1 cellular context compared by ENCODE assay signal in the genomic region with DNA sequence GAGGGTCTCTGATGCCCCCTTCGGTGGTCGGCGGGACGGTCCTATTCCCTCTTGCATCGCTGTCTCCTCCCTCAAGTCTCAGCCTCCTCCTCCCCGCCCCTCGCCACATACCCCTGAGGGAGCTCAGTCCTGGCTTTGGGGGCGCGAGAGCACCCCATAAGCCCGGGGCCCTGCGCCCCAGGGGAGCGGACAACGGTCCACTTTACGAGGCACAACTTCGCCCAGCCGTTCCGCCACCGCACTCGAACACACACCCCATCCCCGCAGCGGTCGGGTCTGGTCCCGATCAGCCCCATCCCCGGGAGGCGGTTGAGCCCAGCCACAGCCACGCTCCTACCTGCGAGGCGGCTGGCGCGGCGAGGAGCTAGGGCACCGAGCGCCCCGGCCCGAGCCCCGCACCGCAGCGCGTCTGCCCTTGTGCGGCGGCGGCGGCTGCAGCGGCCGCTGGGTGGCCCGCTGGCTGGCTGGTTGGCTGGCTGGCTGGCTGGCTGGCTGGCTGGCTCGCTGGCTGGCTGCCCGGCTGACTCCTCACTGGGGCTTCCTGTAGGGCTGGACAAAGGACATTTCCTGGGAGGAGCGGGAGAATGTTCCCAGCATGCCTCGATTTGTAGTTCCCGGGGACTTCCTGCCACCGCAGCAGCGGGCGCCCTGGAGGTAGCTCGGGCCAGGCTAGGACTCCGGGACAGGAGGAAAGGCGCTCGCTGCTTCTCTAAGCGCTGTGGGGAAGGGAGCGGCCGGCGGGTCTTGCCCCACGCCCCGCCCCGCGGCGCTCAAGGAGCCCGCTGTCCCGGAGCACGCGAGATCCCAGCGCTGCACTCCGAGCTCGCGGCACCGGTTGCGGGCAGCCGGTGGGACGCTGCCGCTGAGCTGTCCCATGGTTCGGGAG.
TF ChIP-seq lines count a peak whose summit lies in the region.

Gene ZNF697 (minus strand): TSS at position 533 of the 886 bp plus-strand sequence. CDS start 22,166 bp downstream, outside the sequence.

TF ChIP-seq in K562, 482 proteins besides CTCF, POLR2A, EP300 and RAD21 (continued from another document and continues in another):
- no peak for TF ChIP-seq PML (IDR thresholded peaks at IDR 0.05; ENCODE audit: low read length)
- peak; percentile 49; the same call in 1 of the 2 replicates for TF ChIP-seq ETV5 (CRISPR knock-in tag; IDR thresholded peaks at IDR 0.05; ENCODE audit: low read depth)
- TF ChIP-seq, protein P1, sequence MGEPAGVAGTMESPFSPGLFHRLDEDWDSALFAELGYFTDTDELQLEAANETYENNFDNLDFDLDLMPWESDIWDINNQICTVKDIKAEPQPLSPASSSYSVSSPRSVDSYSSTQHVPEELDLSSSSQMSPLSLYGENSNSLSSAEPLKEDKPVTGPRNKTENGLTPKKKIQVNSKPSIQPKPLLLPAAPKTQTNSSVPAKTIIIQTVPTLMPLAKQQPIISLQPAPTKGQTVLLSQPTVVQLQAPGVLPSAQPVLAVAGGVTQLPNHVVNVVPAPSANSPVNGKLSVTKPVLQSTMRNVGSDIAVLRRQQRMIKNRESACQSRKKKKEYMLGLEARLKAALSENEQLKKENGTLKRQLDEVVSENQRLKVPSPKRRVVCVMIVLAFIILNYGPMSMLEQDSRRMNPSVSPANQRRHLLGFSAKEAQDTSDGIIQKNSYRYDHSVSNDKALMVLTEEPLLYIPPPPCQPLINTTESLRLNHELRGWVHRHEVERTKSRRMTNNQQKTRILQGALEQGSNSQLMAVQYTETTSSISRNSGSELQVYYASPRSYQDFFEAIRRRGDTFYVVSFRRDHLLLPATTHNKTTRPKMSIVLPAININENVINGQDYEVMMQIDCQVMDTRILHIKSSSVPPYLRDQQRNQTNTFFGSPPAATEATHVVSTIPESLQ (CRISPR knock-in tag; IDR thresholded peaks at IDR 0.05): 0 out of 2 replicates have a peak, but pooled peaks have one; percentile 43
- 0 out of 2 replicates have a peak, but pooled peaks have one; percentile 67 for TF ChIP-seq ZHX1 (conservative IDR thresholded peaks at IDR 0.05; ENCODE audit: low read length)
- TF ChIP-seq ZBTB49 (CRISPR knock-in tag; IDR thresholded peaks at IDR 0.05; ENCODE audit: borderline replicate concordance): no peak
- TF ChIP-seq ZNF311 (CRISPR knock-in tag; IDR thresholded peaks at IDR 0.05): no peak
- no peak for TF ChIP-seq ZFPM2 (CRISPR knock-in tag; IDR thresholded peaks at IDR 0.05)
- peak; percentile 89 for TF ChIP-seq ZBTB40 (IDR thresholded peaks at IDR 0.05)
- no peak for TF ChIP-seq ZBTB40 (CRISPR knock-in tag; IDR thresholded peaks at IDR 0.05)
- peak; percentile 19 for TF ChIP-seq HNRNPLL (IDR thresholded peaks at IDR 0.05; ENCODE audit: low read depth, low read length, poor library complexity, severe bottlenecking)
- TF ChIP-seq GTF2E2 (tag; IDR thresholded peaks at IDR 0.05): peak; percentile 24; the same call in 1 of the 2 replicates
- TF ChIP-seq CHCHD3 (CRISPR knock-in tag; IDR thresholded peaks at IDR 0.05): 0 out of 2 replicates have a peak, but pooled peaks have one; percentile 57
- peak; percentile 53 for TF ChIP-seq CHD1 (IDR thresholded peaks at IDR 0.05; ENCODE audit: low read length)
- peak; percentile 91 for TF ChIP-seq SAFB (IDR thresholded peaks at IDR 0.05; ENCODE audit: borderline replicate concordance, low read depth, low read length)
- no peak for TF ChIP-seq ZNF444 (CRISPR knock-in tag; IDR thresholded peaks at IDR 0.05)
- no peak for TF ChIP-seq ZNF778 (CRISPR knock-in tag; IDR thresholded peaks at IDR 0.05)
- TF ChIP-seq PHF8 (IDR thresholded peaks at IDR 0.05; ENCODE audit: borderline replicate concordance, low read length): peak; percentile 86
- TF ChIP-seq FOXA1 (IDR thresholded peaks at IDR 0.05; ENCODE audit: borderline replicate concordance): no peak
- TF ChIP-seq NUFIP1 (IDR thresholded peaks at IDR 0.05; ENCODE audit: partially characterized antibody): no peak
- no peak for TF ChIP-seq GATAD2A (IDR thresholded peaks at IDR 0.05)
- TF ChIP-seq, protein P2, sequence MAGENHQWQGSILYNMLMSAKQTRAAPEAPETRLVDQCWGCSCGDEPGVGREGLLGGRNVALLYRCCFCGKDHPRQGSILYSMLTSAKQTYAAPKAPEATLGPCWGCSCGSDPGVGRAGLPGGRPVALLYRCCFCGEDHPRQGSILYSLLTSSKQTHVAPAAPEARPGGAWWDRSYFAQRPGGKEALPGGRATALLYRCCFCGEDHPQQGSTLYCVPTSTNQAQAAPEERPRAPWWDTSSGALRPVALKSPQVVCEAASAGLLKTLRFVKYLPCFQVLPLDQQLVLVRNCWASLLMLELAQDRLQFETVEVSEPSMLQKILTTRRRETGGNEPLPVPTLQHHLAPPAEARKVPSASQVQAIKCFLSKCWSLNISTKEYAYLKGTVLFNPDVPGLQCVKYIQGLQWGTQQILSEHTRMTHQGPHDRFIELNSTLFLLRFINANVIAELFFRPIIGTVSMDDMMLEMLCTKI (IDR thresholded peaks at IDR 0.05; ENCODE audit: partially characterized antibody): no peak
- TF ChIP-seq PHF21A (IDR thresholded peaks at IDR 0.05; ENCODE audit: borderline replicate concordance, low read depth): peak; percentile 66; the same call in 1 of the 2 replicates
- no peak for TF ChIP-seq ZNF165 (CRISPR knock-in tag; IDR thresholded peaks at IDR 0.05; ENCODE audit: borderline replicate concordance)
- peak in 1 of 2 experiments; percentile 49; a peak in 1 of 4 replicates for TF ChIP-seq ZNF639 (CRISPR knock-in tag; conservative IDR thresholded peaks at IDR 0.05 in 1 of 2, IDR thresholded peaks at IDR 0.05 in 1 of 2)
- TF ChIP-seq, protein P3, sequence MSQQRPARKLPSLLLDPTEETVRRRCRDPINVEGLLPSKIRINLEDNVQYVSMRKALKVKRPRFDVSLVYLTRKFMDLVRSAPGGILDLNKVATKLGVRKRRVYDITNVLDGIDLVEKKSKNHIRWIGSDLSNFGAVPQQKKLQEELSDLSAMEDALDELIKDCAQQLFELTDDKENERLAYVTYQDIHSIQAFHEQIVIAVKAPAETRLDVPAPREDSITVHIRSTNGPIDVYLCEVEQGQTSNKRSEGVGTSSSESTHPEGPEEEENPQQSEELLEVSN (IDR thresholded peaks at IDR 0.05; ENCODE audit: borderline replicate concordance in 1 of 2, extremely low read depth in 1 of 2, insufficient read depth in 1 of 2, insufficient read length in 1 of 2, low read depth in 1 of 2, low read length in 1 of 2, poor library complexity in 1 of 2, severe bottlenecking in 1 of 2): peak in 1 of 2 experiments; percentile 65
- TF ChIP-seq ZNF212 (CRISPR knock-in tag; IDR thresholded peaks at IDR 0.05): no peak
- TF ChIP-seq FOXJ2 (tag; IDR thresholded peaks at IDR 0.05): peak; percentile 39; the same call in 1 of the 2 replicates
- peak; percentile 78 for TF ChIP-seq FIP1L1 (IDR thresholded peaks at IDR 0.05; ENCODE audit: low read depth, low read length, poor library complexity, severe bottlenecking)
- TF ChIP-seq KDM4B (IDR thresholded peaks at IDR 0.05; ENCODE audit: borderline replicate concordance in 2 of 2, low read depth in 1 of 2): 0 out of 4 replicates have a peak, but pooled peaks of 1 of the 2 experiments have one; percentile 37
- TF ChIP-seq SMARCC2 (IDR thresholded peaks at IDR 0.05; ENCODE audit: low read depth): 0 out of 2 replicates have a peak, but pooled peaks have one; percentile 17
- TF ChIP-seq NRF1 (conservative IDR thresholded peaks at IDR 0.05 in 1 of 2, IDR thresholded peaks at IDR 0.05 in 1 of 2): peak; percentile 67 to 73
